ENCODE assay signal across 9 cellular contexts in genomic region chr1:157044326-157044725, GRCh38. TPM values are rescaled to one million over a fixed set of nuclear protein-coding genes. Genes with fewer than 3 reads are reported as not detected.
DNase-seq lines count a peak whose midpoint lies in the region; ATAC-seq, FAIRE-seq and TF ChIP-seq lines count a peak whose summit lies in the region.
"Had no signal": no experiment of that assay in that cellular context is flagged by ENCODE, and none has a peak within 500 bp of the region (broad histone marks: within the 10 kb centered on the region; RNA-seq: fewer than 3 reads in every experiment).

No MANE protein-coding gene starts in this region.

- WGBS in A549 (ENCODE audit: missing lambda C conversion rate) = 64% methylated on average over 6 of the region's 6 CpGs
- 23 to 32% methylated on average over 6 of the region's 6 CpGs for WGBS in ectodermal cell, 2 experiments

- no peak for TF ChIP-seq RAD21 in A549 (conservative IDR thresholded peaks at IDR 0.05 in 1 of 2, IDR thresholded peaks at IDR 0.05 in 1 of 2)

- TF ChIP-seq POLR2A in A549 (IDR thresholded peaks at IDR 0.05; ENCODE audit: low read length) = no peak

- H3K9ac ChIP-seq in HUES6 (ENCODE audit: low read length) = peak overlapping the region; percentile 55

- H3K9me3 Mint-ChIP-seq in natural killer cell = no peaks in the 10 kb centered on the region

- no peak for FAIRE-seq in A549 (lab: Jason Lieb, UNC)

- intact Hi-C loops in natural killer cell (cut with micrococcal nuclease) = no loop called here

- H3K4me1 Mint-ChIP-seq in natural killer cell = peaks cover 6 to 12% of the 10 kb centered on the region in 2 donors

- no peak for DNase-seq in A549 (ENCODE audit: low read depth in 1 of 2, low spot score in 1 of 2)
- DNase-seq in natural killer cell = no peak
- no peak for DNase-seq in stimulated activated CD4-positive, alpha-beta T cell treated with anti-CD3 and anti-CD28 coated beads, Interleukin-1b, Interleukin-23, amount 100 ng/mL, for 48 hours
- no peak for DNase-seq in Ammon's horn (ENCODE audit: low spot score)
- DNase-seq in activated T-cell treated with anti-CD3 and anti-CD28 coated beads, Interleukin-2, amount 50 U/mL, for 1 hour = no peak
- no peak for DNase-seq in NCI-H146 (lab: John Stamatoyannopoulos, UW)

- no peak for ATAC-seq in A549
- ATAC-seq in natural killer cell = no peak

- peaks cover 47 to 74% of the 10 kb centered on the region in 2 donors for H3K27me3 Mint-ChIP-seq in natural killer cell (ENCODE audit: low read depth in 2 of 2)

- CTCF ChIA-PET in A549 (lab: Yijun Ruan, JAX) = interaction anchor here (1.2 to 1.6 kb wide), 2 partner anchors 30 to 116 kb away, joined by 3 to 6 read pairs; no protein-coding TSS in a partner anchor

- TF ChIP-seq CTCF in A549 (IDR thresholded peaks at IDR 0.05) (no peak), natural killer cell (IDR thresholded peaks at IDR 0.05) (no peak)

- H3K4me3 ChIP-seq in A549 (peak overlapping the region; percentile 57), HUES6 (ENCODE audit: low read depth, low read length) (peak overlapping the region; percentile 78), ectodermal cell (ENCODE audit: insufficient read depth, low read depth, low read length) (peak overlapping the region; percentile 68)

- H3K27ac ChIP-seq in A549 = peak overlapping the region; percentile 87 to 94; a peak in 5 of 6 replicates
- H3K27ac ChIP-seq in HUES6 (ENCODE audit: low read depth, low read length) = no peak overlapping the region
- no peak overlapping the region for H3K27ac ChIP-seq in ectodermal cell (ENCODE audit: insufficient read depth, low read depth, low read length, poor library complexity, severe bottlenecking)

- POLR2A ChIA-PET in A549 (lab: Yijun Ruan, JAX) = no interaction called here

- no peaks in the 10 kb centered on the region for H3K36me3 Mint-ChIP-seq in natural killer cell

- no peak overlapping the region for H3K27ac Mint-ChIP-seq in natural killer cell

- H3K27me3 ChIP-seq in HUES6 (ENCODE audit: control insufficient read depth, insufficient read depth, low read length) = no peaks in the 10 kb centered on the region
- H3K27me3 ChIP-seq in ectodermal cell (ENCODE audit: control insufficient read depth, insufficient read depth, low read length, poor library complexity, severe bottlenecking) = no peaks in the 10 kb centered on the region

- peaks cover 5% of the 10 kb centered on the region; the same call in 1 of the 2 replicates for H3K36me3 ChIP-seq in HUES6 (ENCODE audit: control insufficient read depth, insufficient read depth, low read length)
- H3K36me3 ChIP-seq in ectodermal cell (ENCODE audit: control insufficient read depth, insufficient read depth, low read length) = no peaks in the 10 kb centered on the region

- no peak for TF ChIP-seq EP300 in A549 (IDR thresholded peaks at IDR 0.05)

- H3K4me3 Mint-ChIP-seq in natural killer cell = peak overlapping the region; percentile 69

- no peaks in the 10 kb centered on the region for H3K9me3 ChIP-seq in A549
- no peaks in the 10 kb centered on the region for H3K9me3 ChIP-seq in HUES6 (ENCODE audit: control insufficient read depth, insufficient read depth, low read depth, low read length)
- H3K9me3 ChIP-seq in ectodermal cell (ENCODE audit: control insufficient read depth, low read length) = no peaks in the 10 kb centered on the region

- peak overlapping the region; percentile 97 for H3K4me2 ChIP-seq in A549

- peaks cover 34% of the 10 kb centered on the region for H3K4me1 ChIP-seq in A549
- H3K4me1 ChIP-seq in HUES6 (ENCODE audit: control insufficient read depth, insufficient read depth, low read length) = peaks cover 30% of the 10 kb centered on the region
- H3K4me1 ChIP-seq in ectodermal cell (ENCODE audit: control insufficient read depth, insufficient read depth, low read length) = peaks cover 19% of the 10 kb centered on the region

TF ChIP-seq in A549, 52 proteins besides CTCF, POLR2A, EP300 and RAD21:
- no peak for TF ChIP-seq HES2 (IDR thresholded peaks at IDR 0.05)
- TF ChIP-seq PHF8 (IDR thresholded peaks at IDR 0.05; ENCODE audit: borderline replicate concordance, low read depth) = no peak
- no peak for TF ChIP-seq EHMT2 (IDR thresholded peaks at IDR 0.05; ENCODE audit: low read depth)
- no peak for TF ChIP-seq SREBF2 (IDR thresholded peaks at IDR 0.05)
- no peak for TF ChIP-seq SMC3 (IDR thresholded peaks at IDR 0.05)
- TF ChIP-seq CHD4 (IDR thresholded peaks at IDR 0.05; ENCODE audit: borderline replicate concordance) = no peak
- TF ChIP-seq MAFK (IDR thresholded peaks at IDR 0.05; ENCODE audit: partially characterized antibody) = no peak
- no peak for TF ChIP-seq ZNF302 (CRISPR knock-in tag; IDR thresholded peaks at IDR 0.05)

RNA-seq across cellular contexts. Expression of gene ARHGEF11, which starts 1.2 kb away (rescaled TPM):
- 17.1 and 21.3 TPM in 2 replicates for polyA plus RNA-seq in A549 (2011; rRNA removed)
- polyA plus RNA-seq in A549 (2012; cell fraction: cytosol; rRNA removed) = 18.5 and 24.8 TPM in 2 replicates
- polyA plus RNA-seq in A549 (2012; cell fraction: nucleus; rRNA removed) = 42.8 and 49.3 TPM in 2 replicates
- polyA plus RNA-seq in A549 (2017; fragmentation: RNase III; extraction: RNeasy Plus Mini Kit Qiagen cat#74134 plus additional on column Dnase treatment) = 13.7 to 15.7 TPM (median 14.9 TPM) in 3 replicates
- polyA minus RNA-seq in A549 (2011; rRNA and poly(A)+ RNA removed) = 39.5 and 45.8 TPM in 2 replicates
- polyA plus RNA-seq in ectodermal cell (2013, experiment 1 of 4) = 32.4 TPM
- 33.9 TPM for polyA plus RNA-seq in ectodermal cell (2013, experiment 2 of 4)
- 24.2 TPM for polyA plus RNA-seq in ectodermal cell (2013, experiment 3 of 4)
- polyA plus RNA-seq in ectodermal cell (2013, experiment 4 of 4) = 29.1 TPM
- total RNA-seq in natural killer cell = 1 to 10 TPM; 1.7 to 2.8 (median 2.4) TPM

RNA-seq across cellular contexts. Expression of gene ETV3L, which starts 55.3 kb away (rescaled TPM):
- polyA plus RNA-seq in A549 (2011; rRNA removed) (not detected in 2 replicates), A549 (2017; fragmentation: RNase III; extraction: RNeasy Plus Mini Kit Qiagen cat#74134 plus additional on column Dnase treatment) (not detected in 3 replicates)
- not detected in 2 replicates for polyA plus RNA-seq in A549 (2012; cell fraction: cytosol; rRNA removed)
- not detected in 2 replicates for polyA plus RNA-seq in A549 (2012; cell fraction: nucleus; rRNA removed)
- not detected in 2 replicates for polyA minus RNA-seq in A549 (2011; rRNA and poly(A)+ RNA removed)
- polyA plus RNA-seq in ectodermal cell (2013, experiment 1 of 4) = 1.5 TPM
- 1.4 TPM for polyA plus RNA-seq in ectodermal cell (2013, experiment 2 of 4)
- 1.0 TPM for polyA plus RNA-seq in ectodermal cell (2013, experiment 3 of 4)
- polyA plus RNA-seq in ectodermal cell (2013, experiment 4 of 4) = 0.53 TPM
- total RNA-seq in natural killer cell = not detected
- total RNA-seq: activated CD8-positive, alpha-beta memory T cell treated with anti-CD3 and anti-CD28 coated beads for 36 hours had no signal

Comparison
In these comparisons a context has a peak if more than half of its experiments do, and no peak if none do; other contexts are left out.
1. H3K27ac ChIP-seq: peak in A549 (2 of 2); none in HUES6 (single experiment) and ectodermal cell (single experiment).
2. Peak in every context shown above with its lines, with median percentiles within 50 percentile points of each other: H3K4me3 ChIP-seq.